ENCODE assay signal across 2 cellular contexts in genomic region chr9:101384873-101385536, GRCh38.
TF ChIP-seq lines count a peak whose summit lies in the region.

Gene BAAT, minus strand, starts transcription at chr9:101385006. Its CDS starts 13,602 bp downstream, at chr9:101371404.

TF ChIP-seq in GM23338, 12 proteins besides CTCF, POLR2A, EP300 and RAD21:
- TF ChIP-seq ZNF331 (CRISPR knock-in tag; IDR thresholded peaks at IDR 0.05; ENCODE audit: low read depth), result 0 out of 2 replicates have a peak, but pooled peaks have one; percentile 6

TF ChIP-seq in liver, 16 proteins besides CTCF, POLR2A, EP300 and RAD21:
- TF ChIP-seq FOXA2 (IDR thresholded peaks at IDR 0.05) (peak; percentile 67), RXRA (IDR thresholded peaks at IDR 0.05) (peak; percentile 83 to 93), TAF1 (conservative IDR thresholded peaks at IDR 0.05) (peak; percentile 85), NR2F2 (IDR thresholded peaks at IDR 0.05) (peak; percentile 77), JUND (IDR thresholded peaks at IDR 0.05) (peak; percentile 14 to 74), HNF4G (IDR thresholded peaks at IDR 0.05) (peak; percentile 90), HNF4A (conservative IDR thresholded peaks at IDR 0.05) (peak; percentile 98), FOXA1 (IDR thresholded peaks at IDR 0.05) (peak; percentile 28), REST (IDR thresholded peaks at IDR 0.05) (peak; percentile 86), ZBTB33 (IDR thresholded peaks at IDR 0.05) (peak; percentile 77), GABPA (IDR thresholded peaks at IDR 0.05 in 1 of 2, conservative IDR thresholded peaks at IDR 0.05 in 1 of 2) (peak in 1 of 2 donors; percentile 18), YY1 (IDR thresholded peaks at IDR 0.05) (peak; percentile 34), SP1 (IDR thresholded peaks at IDR 0.05) (peak; percentile 74), EGR1 (IDR thresholded peaks at IDR 0.05; ENCODE audit: low read depth in 2 of 2) (peak in 1 of 2 donors; percentile 53)
- TF ChIP-seq, protein P1, sequence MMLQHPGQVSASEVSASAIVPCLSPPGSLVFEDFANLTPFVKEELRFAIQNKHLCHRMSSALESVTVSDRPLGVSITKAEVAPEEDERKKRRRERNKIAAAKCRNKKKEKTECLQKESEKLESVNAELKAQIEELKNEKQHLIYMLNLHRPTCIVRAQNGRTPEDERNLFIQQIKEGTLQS (IDR thresholded peaks at IDR 0.05), result peak; percentile 35
- TF ChIP-seq, protein P2, sequence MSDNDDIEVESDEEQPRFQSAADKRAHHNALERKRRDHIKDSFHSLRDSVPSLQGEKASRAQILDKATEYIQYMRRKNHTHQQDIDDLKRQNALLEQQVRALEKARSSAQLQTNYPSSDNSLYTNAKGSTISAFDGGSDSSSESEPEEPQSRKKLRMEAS (IDR thresholded peaks at IDR 0.05), result peak; percentile 60
